ENCODE assay signal across 12 cellular contexts in genomic region chr4:7785017-7785416, GRCh38.
A peak's percentile ranks its signal among the peaks of the same experiment; 100 is the strongest.
DNase-seq lines count a peak whose midpoint lies in the region; ATAC-seq and TF ChIP-seq lines count a peak whose summit lies in the region.
"Had no signal": no experiment of that assay in that cellular context is flagged by ENCODE, and none has a peak within 500 bp of the region (broad histone marks: within the 10 kb centered on the region; RNA-seq: fewer than 3 reads in every experiment).

No MANE protein-coding gene starts in this region.

- H3K9me3 ChIP-seq in aorta (ENCODE audit: control insufficient read depth, low read length), result no peaks in the 10 kb centered on the region
- H3K9me3 ChIP-seq: breast epithelium, prostate gland had no signal

- peak; percentile 15 for DNase-seq in stimulated activated naive CD4-positive, alpha-beta T cell treated with Interleukin-2 at 50 U/mL for 16 hours (lab: John Stamatoyannopoulos, UW)
- DNase-seq in stimulated activated naive CD4-positive, alpha-beta T cell (lab: John Stamatoyannopoulos, UW), result no peak
- DNase-seq in fibroblast of pulmonary artery (ENCODE audit: low read depth), result peak; percentile 77
- DNase-seq in aorta, result peak; percentile 30 to 34
- DNase-seq in NCI-H345 treated with DMSO at 0.1 percent for 48 hours (lab: John Stamatoyannopoulos, UW; ENCODE audit: unreplicated experiment), result no peak
- no peak for DNase-seq in DMS79 (lab: John Stamatoyannopoulos, UW)
- DNase-seq: activated CD8-positive, alpha-beta memory T cell treated with anti-CD3 and anti-CD28 coated beads, Interleukin-2, amount 50 U/mL, for 48 hours; kidney glomerular epithelial cell had no signal

- H3K27me3 ChIP-seq in aorta (ENCODE audit: control insufficient read depth in 1 of 2, insufficient read depth in 2 of 2, low read length in 1 of 2), result no peaks in the 10 kb centered on the region
- H3K27me3 ChIP-seq: breast epithelium had no signal

- no peaks in the 10 kb centered on the region for H3K36me3 ChIP-seq in aorta (ENCODE audit: control insufficient read depth in 1 of 2, insufficient read depth in 2 of 2, low read length in 1 of 2)
- H3K36me3 ChIP-seq: breast epithelium, prostate gland had no signal

- intact Hi-C loops in aorta (cut with DNase I), result no loop called here

- no peak for TF ChIP-seq CTCF in fibroblast of pulmonary artery (IDR thresholded peaks at IDR 0.05; ENCODE audit: low read length, missing control alignments)

- ATAC-seq in SK-N-SH treated with all-trans-retinoic acid at 6 μM for 48 hours, result peak; percentile 92
- no peak for ATAC-seq in aorta (ENCODE audit: low FRiP score)
- no peak for ATAC-seq in HG02678 (IDR thresholded peaks at IDR 0.05; ENCODE audit: unreplicated experiment)

- no peak overlapping the region for H3K27ac ChIP-seq in aorta (ENCODE audit: low read depth in 1 of 2, low read length in 2 of 2)
- H3K27ac ChIP-seq: breast epithelium, prostate gland had no signal

- H3K4me3 ChIP-seq in fibroblast of pulmonary artery (replicated peaks; ENCODE audit: low read depth, low read length) (no peak overlapping the region), aorta (ENCODE audit: low read length in 2 of 2) (no peak overlapping the region)
- H3K4me3 ChIP-seq: breast epithelium, prostate gland had no signal

- H3K4me1 ChIP-seq in aorta (ENCODE audit: control insufficient read depth in 1 of 2, insufficient read depth in 2 of 2, low read length in 2 of 2), result peaks cover 0 to 3% of the 10 kb centered on the region in 2 donors
- H3K4me1 ChIP-seq: breast epithelium, prostate gland had no signal

- 82 to 92% methylated on average over 11 of the region's 11 CpGs for WGBS in aorta, 2 donors

TF ChIP-seq in SK-N-SH treated with all-trans-retinoic acid at 6 μM for 48 hours, 23 proteins besides CTCF, POLR2A, EP300 and RAD21:
- TF ChIP-seq ZNF70 (CRISPR knock-in tag; IDR thresholded peaks at IDR 0.05) (no peak), ZFP3 (CRISPR knock-in tag; IDR thresholded peaks at IDR 0.05) (peak; percentile 67; the same call in 1 of the 2 replicates), BACH2 (CRISPR knock-in tag; IDR thresholded peaks at IDR 0.05; ENCODE audit: borderline replicate concordance) (no peak), ZNF8 (CRISPR knock-in tag; IDR thresholded peaks at IDR 0.05) (peak; percentile 25; the same call in 1 of the 2 replicates)
TF ChIP-seq in SK-N-SH treated with all-trans-retinoic acid at 6 μM for 48 hours: peak in this region for 2.

Comparison
In these comparisons a context has a peak if more than half of its experiments do, and no peak if none do; other contexts are left out.
1. DNase-seq: peak in stimulated activated naive CD4-positive, alpha-beta T cell treated with Interleukin-2 at 50 U/mL for 16 hours (single experiment), fibroblast of pulmonary artery (single experiment) and aorta (2 of 2); none in stimulated activated naive CD4-positive, alpha-beta T cell (0 of 6), NCI-H345 treated with DMSO at 0.1 percent for 48 hours (single experiment) and DMS79 (single experiment).